2 cellular contexts compared by ENCODE assay signal in the genomic region with DNA sequence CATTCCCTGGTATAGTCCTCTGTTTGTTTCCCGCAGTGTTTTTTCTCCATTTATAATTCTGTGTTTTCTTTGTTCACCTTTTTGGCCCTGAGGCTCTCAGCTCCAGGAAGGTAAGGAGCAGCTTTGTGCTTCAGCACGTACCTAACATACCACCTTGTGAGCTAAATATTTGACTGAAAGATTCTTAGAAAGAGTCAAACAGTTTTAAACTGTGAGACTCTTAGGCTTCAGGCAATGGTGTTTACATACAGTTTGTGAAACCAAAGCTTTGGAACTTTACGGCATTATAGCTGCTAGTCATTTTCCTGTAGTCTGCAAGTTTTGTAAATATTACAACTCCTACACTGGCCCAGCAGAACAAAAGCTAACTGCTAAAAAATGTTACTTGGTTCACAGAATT.
TF ChIP-seq lines count a peak whose summit lies in the region.

No MANE protein-coding gene starts in this region.

TF ChIP-seq in HEK293, 187 proteins besides CTCF, POLR2A, EP300 and RAD21:
- TF ChIP-seq ZNF596 (tag by site-specific recombination; IDR thresholded peaks at IDR 0.05) = no peak
- TF ChIP-seq ZSCAN16 (tag by site-specific recombination; IDR thresholded peaks at IDR 0.05) = no peak
- TF ChIP-seq MYNN (tag by site-specific recombination; IDR thresholded peaks at IDR 0.05; ENCODE audit: borderline replicate concordance) = no peak
- no peak for TF ChIP-seq ZNF629 (tag by site-specific recombination; IDR thresholded peaks at IDR 0.05)
- TF ChIP-seq ZNF292 (tag by site-specific recombination; IDR thresholded peaks at IDR 0.05; ENCODE audit: borderline replicate concordance, low read depth) = no peak

TF ChIP-seq in liver, 16 proteins besides CTCF, POLR2A, EP300 and RAD21:
- TF ChIP-seq SP1 (IDR thresholded peaks at IDR 0.05) (no peak), YY1 (IDR thresholded peaks at IDR 0.05) (no peak), NR2F2 (IDR thresholded peaks at IDR 0.05) (no peak), JUND (IDR thresholded peaks at IDR 0.05) (no peak), RXRA (IDR thresholded peaks at IDR 0.05) (no peak), TAF1 (conservative IDR thresholded peaks at IDR 0.05) (no peak), HNF4A (conservative IDR thresholded peaks at IDR 0.05) (no peak), HNF4G (IDR thresholded peaks at IDR 0.05) (no peak), FOXA2 (IDR thresholded peaks at IDR 0.05) (no peak), GABPA (IDR thresholded peaks at IDR 0.05 in 1 of 2, conservative IDR thresholded peaks at IDR 0.05 in 1 of 2) (no peak), EGR1 (IDR thresholded peaks at IDR 0.05; ENCODE audit: low read depth in 2 of 2) (no peak), FOXA1 (IDR thresholded peaks at IDR 0.05) (no peak)
- TF ChIP-seq, protein P1, sequence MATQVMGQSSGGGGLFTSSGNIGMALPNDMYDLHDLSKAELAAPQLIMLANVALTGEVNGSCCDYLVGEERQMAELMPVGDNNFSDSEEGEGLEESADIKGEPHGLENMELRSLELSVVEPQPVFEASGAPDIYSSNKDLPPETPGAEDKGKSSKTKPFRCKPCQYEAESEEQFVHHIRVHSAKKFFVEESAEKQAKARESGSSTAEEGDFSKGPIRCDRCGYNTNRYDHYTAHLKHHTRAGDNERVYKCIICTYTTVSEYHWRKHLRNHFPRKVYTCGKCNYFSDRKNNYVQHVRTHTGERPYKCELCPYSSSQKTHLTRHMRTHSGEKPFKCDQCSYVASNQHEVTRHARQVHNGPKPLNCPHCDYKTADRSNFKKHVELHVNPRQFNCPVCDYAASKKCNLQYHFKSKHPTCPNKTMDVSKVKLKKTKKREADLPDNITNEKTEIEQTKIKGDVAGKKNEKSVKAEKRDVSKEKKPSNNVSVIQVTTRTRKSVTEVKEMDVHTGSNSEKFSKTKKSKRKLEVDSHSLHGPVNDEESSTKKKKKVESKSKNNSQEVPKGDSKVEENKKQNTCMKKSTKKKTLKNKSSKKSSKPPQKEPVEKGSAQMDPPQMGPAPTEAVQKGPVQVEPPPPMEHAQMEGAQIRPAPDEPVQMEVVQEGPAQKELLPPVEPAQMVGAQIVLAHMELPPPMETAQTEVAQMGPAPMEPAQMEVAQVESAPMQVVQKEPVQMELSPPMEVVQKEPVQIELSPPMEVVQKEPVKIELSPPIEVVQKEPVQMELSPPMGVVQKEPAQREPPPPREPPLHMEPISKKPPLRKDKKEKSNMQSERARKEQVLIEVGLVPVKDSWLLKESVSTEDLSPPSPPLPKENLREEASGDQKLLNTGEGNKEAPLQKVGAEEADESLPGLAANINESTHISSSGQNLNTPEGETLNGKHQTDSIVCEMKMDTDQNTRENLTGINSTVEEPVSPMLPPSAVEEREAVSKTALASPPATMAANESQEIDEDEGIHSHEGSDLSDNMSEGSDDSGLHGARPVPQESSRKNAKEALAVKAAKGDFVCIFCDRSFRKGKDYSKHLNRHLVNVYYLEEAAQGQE (IDR thresholded peaks at IDR 0.05) = no peak
- TF ChIP-seq, protein P2, sequence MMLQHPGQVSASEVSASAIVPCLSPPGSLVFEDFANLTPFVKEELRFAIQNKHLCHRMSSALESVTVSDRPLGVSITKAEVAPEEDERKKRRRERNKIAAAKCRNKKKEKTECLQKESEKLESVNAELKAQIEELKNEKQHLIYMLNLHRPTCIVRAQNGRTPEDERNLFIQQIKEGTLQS (IDR thresholded peaks at IDR 0.05) = no peak
- TF ChIP-seq, protein P3, sequence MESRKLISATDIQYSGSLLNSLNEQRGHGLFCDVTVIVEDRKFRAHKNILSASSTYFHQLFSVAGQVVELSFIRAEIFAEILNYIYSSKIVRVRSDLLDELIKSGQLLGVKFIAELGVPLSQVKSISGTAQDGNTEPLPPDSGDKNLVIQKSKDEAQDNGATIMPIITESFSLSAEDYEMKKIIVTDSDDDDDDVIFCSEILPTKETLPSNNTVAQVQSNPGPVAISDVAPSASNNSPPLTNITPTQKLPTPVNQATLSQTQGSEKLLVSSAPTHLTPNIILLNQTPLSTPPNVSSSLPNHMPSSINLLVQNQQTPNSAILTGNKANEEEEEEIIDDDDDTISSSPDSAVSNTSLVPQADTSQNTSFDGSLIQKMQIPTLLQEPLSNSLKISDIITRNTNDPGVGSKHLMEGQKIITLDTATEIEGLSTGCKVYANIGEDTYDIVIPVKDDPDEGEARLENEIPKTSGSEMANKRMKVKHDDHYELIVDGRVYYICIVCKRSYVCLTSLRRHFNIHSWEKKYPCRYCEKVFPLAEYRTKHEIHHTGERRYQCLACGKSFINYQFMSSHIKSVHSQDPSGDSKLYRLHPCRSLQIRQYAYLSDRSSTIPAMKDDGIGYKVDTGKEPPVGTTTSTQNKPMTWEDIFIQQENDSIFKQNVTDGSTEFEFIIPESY (IDR thresholded peaks at IDR 0.05) = no peak
- TF ChIP-seq, protein P4, sequence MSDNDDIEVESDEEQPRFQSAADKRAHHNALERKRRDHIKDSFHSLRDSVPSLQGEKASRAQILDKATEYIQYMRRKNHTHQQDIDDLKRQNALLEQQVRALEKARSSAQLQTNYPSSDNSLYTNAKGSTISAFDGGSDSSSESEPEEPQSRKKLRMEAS (IDR thresholded peaks at IDR 0.05) = no peak
